ENCODE assay signal across 8 cellular contexts in genomic region chr7:100335566-100336466, GRCh38. TPM values are rescaled to one million over a fixed set of nuclear protein-coding genes. Genes with fewer than 3 reads are reported as not detected.
A peak's percentile ranks its signal among the peaks of the same experiment; 100 is the strongest.
DNase-seq lines count a peak whose midpoint lies in the region; TF ChIP-seq lines count a peak whose summit lies in the region.
"Not testable (repeated sequence)": the region's sequence is repeated elsewhere in the genome, so short reads cannot be mapped to it uniquely, and the experiment has no call there.

No MANE protein-coding gene starts in this region.

- WGBS in suprapubic skin, result 0% methylated on average over 16 of the region's 85 CpGs

- H3K36me3 Mint-ChIP-seq in activated naive CD4-positive, alpha-beta T cell treated with anti-CD3 and anti-CD28 coated beads, Interleukin-2, amount 10 ng/mL, durations not matched to agents 7 days and 5 days, result peaks cover 25% of the 10 kb centered on the region

- H3K27me3 ChIP-seq in suprapubic skin, result not testable (repeated sequence)

- H3K27ac ChIP-seq in suprapubic skin, result peak overlapping the region; percentile 85

- TF ChIP-seq EP300 in suprapubic skin (IDR thresholded peaks at IDR 0.05), result not testable (repeated sequence)

- H3K4me3 ChIP-seq in HFF-Myc (replicated peaks; ENCODE audit: low read depth, low read length) (peak overlapping the region; percentile 60), suprapubic skin (peak overlapping the region; percentile 60)

- H3K4me3 Mint-ChIP-seq in activated naive CD4-positive, alpha-beta T cell treated with anti-CD3 and anti-CD28 coated beads, Interleukin-2, amount 10 ng/mL, durations not matched to agents 7 days and 5 days, result peak overlapping the region; percentile 95

- peak overlapping the region; percentile 98 for H3K27ac Mint-ChIP-seq in activated naive CD4-positive, alpha-beta T cell treated with anti-CD3 and anti-CD28 coated beads, Interleukin-2, amount 10 ng/mL, durations not matched to agents 7 days and 5 days

- DNase-seq in GM04503 (ENCODE audit: low read depth), result peak; percentile 82
- peak; percentile 72 for DNase-seq in HFF-Myc (ENCODE audit: extremely low read depth, low read depth)
- DNase-seq in NAMALWA (ENCODE audit: low spot score), result peak; percentile 97
- DNase-seq in SK-MEL-5 (ENCODE audit: low read depth, low spot score), result peak; percentile 98
- peak; percentile 93 for DNase-seq in activated naive CD4-positive, alpha-beta T cell treated with anti-CD3 and anti-CD28 coated beads, Interleukin-2, amount 10 ng/mL, durations not matched to agents 7 days and 5 days
- DNase-seq in germinal center (ENCODE audit: low spot score), result peak; percentile 83
- DNase-seq in nucleus accumbens (lab: John Stamatoyannopoulos, UW), result peak; percentile 54 to 98 (median 89)
- DNase-seq in suprapubic skin (ENCODE audit: low spot score in 2 of 2), result peak; percentile 96 to 97

- not testable (repeated sequence) for H3K9me3 Mint-ChIP-seq in activated naive CD4-positive, alpha-beta T cell treated with anti-CD3 and anti-CD28 coated beads, Interleukin-2, amount 10 ng/mL, durations not matched to agents 7 days and 5 days

- not testable (repeated sequence) for H3K36me3 ChIP-seq in suprapubic skin

- not testable (repeated sequence) for H3K9me3 ChIP-seq in suprapubic skin

- peak; percentile 86 to 93 for TF ChIP-seq POLR2A in suprapubic skin (IDR thresholded peaks at IDR 0.05)

- not testable (repeated sequence) for TF ChIP-seq CTCF in HFF-Myc (IDR thresholded peaks at IDR 0.05; ENCODE audit: low read depth, low read length, missing control alignments); suprapubic skin (IDR thresholded peaks at IDR 0.05)

- H3K4me1 Mint-ChIP-seq in activated naive CD4-positive, alpha-beta T cell treated with anti-CD3 and anti-CD28 coated beads, Interleukin-2, amount 10 ng/mL, durations not matched to agents 7 days and 5 days, result peaks cover 29% of the 10 kb centered on the region

- CTCF ChIA-PET in activated naive CD4-positive, alpha-beta T cell treated with anti-CD3 and anti-CD28 coated beads, Interleukin-2, amount 10 ng/mL, durations not matched to agents 7 days and 5 days (lab: Charles Lee), result interaction anchor here (0.7 kb wide), 1 partner anchor 136 kb away, joined by 3 read pairs; no protein-coding TSS in a partner anchor

- H3K27me3 Mint-ChIP-seq in activated naive CD4-positive, alpha-beta T cell treated with anti-CD3 and anti-CD28 coated beads, Interleukin-2, amount 10 ng/mL, durations not matched to agents 7 days and 5 days, result not testable (repeated sequence)

- H3K4me1 ChIP-seq in suprapubic skin, result peaks cover 22% of the 10 kb centered on the region

- in situ Hi-C loops in SK-MEL-5 (cut with HindIII; ENCODE audit: low pct_unique_long_range_greater_than_20kb, low sequenced_read_pairs), result not testable (repeated sequence)

RNA-seq across cellular contexts. Expression of gene PILRB, which starts 22.1 kb away (rescaled TPM):
- total RNA-seq in SK-MEL-5 (2014; rRNA removed; shearing (Covaris generic)), result 41.6 and 42.5 TPM in 2 replicates
- polyA plus RNA-seq in SK-MEL-5 (2015; cell fraction: cytosol; rRNA removed), result 60.6 and 66.7 TPM in 2 replicates
- 2,965 and 3,231 TPM in 2 replicates for polyA plus RNA-seq in SK-MEL-5 (2015; cell fraction: nucleus; rRNA removed)
- 100 to 1,000 TPM in 1 of 4 donors, 10 to 100 TPM in 3; 40.8 to 125 (median 63.1) TPM for total RNA-seq in suprapubic skin

RNA-seq across cellular contexts. Expression of gene SPDYE3, which starts 28.3 kb away (rescaled TPM):
- total RNA-seq in SK-MEL-5 (2014; rRNA removed; shearing (Covaris generic)), result 0.05 TPM in 1 of 2 replicates, not detected in the other
- not detected in 2 replicates for polyA plus RNA-seq in SK-MEL-5 (2015; cell fraction: cytosol; rRNA removed)
- not detected in 2 replicates for polyA plus RNA-seq in SK-MEL-5 (2015; cell fraction: nucleus; rRNA removed)
- not detected for total RNA-seq in suprapubic skin

RNA-seq across cellular contexts. Expression of gene PILRA, which starts 37.5 kb away (rescaled TPM):
- 0.48 TPM in 1 of 2 replicates, not detected in the other for total RNA-seq in SK-MEL-5 (2014; rRNA removed; shearing (Covaris generic))
- 0.73 TPM in 1 of 2 replicates, not detected in the other for polyA plus RNA-seq in SK-MEL-5 (2015; cell fraction: cytosol; rRNA removed)
- polyA plus RNA-seq in SK-MEL-5 (2015; cell fraction: nucleus; rRNA removed), result 5.1 and 7.6 TPM in 2 replicates
- 1 to 10 TPM; 1.3 to 8.5 (median 4.2) TPM for total RNA-seq in suprapubic skin

Comparison
In these comparisons a context has a peak if more than half of its experiments do, and no peak if none do; other contexts are left out.
1. Peak in every context shown above with its lines: DNase-seq, H3K4me3 ChIP-seq and H3K27ac ChIP-seq.